10 cellular contexts compared by ENCODE assay signal in genomic region chr15:98754283-98755022, GRCh38.
DNase-seq lines count a peak whose midpoint lies in the region; ATAC-seq and TF ChIP-seq lines count a peak whose summit lies in the region.
"Had no signal": no experiment of that assay in that cellular context is flagged by ENCODE, and none has a peak within 500 bp of the region (broad histone marks: within the 10 kb centered on the region; RNA-seq: fewer than 3 reads in every experiment).

No MANE protein-coding gene starts in this region.

- H3K27ac ChIP-seq in left ventricle myocardium inferior (replicated peaks) = peak overlapping the region; percentile 14
- peak overlapping the region; percentile 16 for H3K27ac ChIP-seq in duodenal mucosa (ENCODE audit: low read depth, low read length)
- H3K27ac ChIP-seq: BLaER1 had no signal

- H3K36me3 ChIP-seq in left ventricle myocardium inferior (no peaks in the 10 kb centered on the region), duodenal mucosa (ENCODE audit: control insufficient read depth in 1 of 2, insufficient read depth in 2 of 2, low read length in 2 of 2) (no peaks in the 10 kb centered on the region), mucosa of stomach (ENCODE audit: control insufficient read depth, insufficient read depth, low read length) (no peaks in the 10 kb centered on the region)
- H3K36me3 ChIP-seq: BLaER1 had no signal

- H3K9ac ChIP-seq in duodenal mucosa (ENCODE audit: low read depth in 1 of 2, low read length in 2 of 2) (peak overlapping the region; percentile 29 to 40), mucosa of stomach (ENCODE audit: low read length) (peak overlapping the region; percentile 77)
- H3K9ac ChIP-seq: BLaER1 had no signal

- TF ChIP-seq CTCF in left ventricle myocardium inferior (IDR thresholded peaks at IDR 0.05; ENCODE audit: borderline replicate concordance) = no peak

- H3K4me1 ChIP-seq in left ventricle myocardium inferior = peaks cover 43% of the 10 kb centered on the region
- peaks cover 0 to 3% of the 10 kb centered on the region in 2 donors for H3K4me1 ChIP-seq in duodenal mucosa (ENCODE audit: control insufficient read depth in 1 of 2, insufficient read depth in 2 of 2, low read length in 2 of 2)
- peaks cover 2% of the 10 kb centered on the region for H3K4me1 ChIP-seq in mucosa of stomach (ENCODE audit: control insufficient read depth, insufficient read depth, low read length)

- ATAC-seq in HG03039 (IDR thresholded peaks at IDR 0.05; ENCODE audit: unreplicated experiment) (no peak), GM18520 (IDR thresholded peaks at IDR 0.05; ENCODE audit: unreplicated experiment) (no peak)

- peak overlapping the region; percentile 50 for H3K4me3 ChIP-seq in left ventricle myocardium inferior
- H3K4me3 ChIP-seq in duodenal mucosa (ENCODE audit: low read depth in 1 of 2, low read length in 2 of 2) = peak overlapping the region; percentile 41 to 56
- peak overlapping the region; percentile 56 for H3K4me3 ChIP-seq in mucosa of stomach (ENCODE audit: low read length)
- H3K4me3 ChIP-seq: BLaER1 had no signal

- DNase-seq in left ventricle myocardium inferior (no peak), cardiac septum (ENCODE audit: low spot score) (no peak), NCI-H748 treated with DMSO at 0.1 percent for 48 hours (lab: John Stamatoyannopoulos, UW) (no peak), NCI-H524 (lab: John Stamatoyannopoulos, UW) (no peak)
- DNase-seq: SW 1271 had no signal

- H3K27me3 ChIP-seq in left ventricle myocardium inferior (ENCODE audit: low read depth) (no peaks in the 10 kb centered on the region), duodenal mucosa (ENCODE audit: control insufficient read depth in 1 of 2, insufficient read depth in 2 of 2, low read length in 2 of 2) (no peaks in the 10 kb centered on the region), mucosa of stomach (ENCODE audit: control insufficient read depth, insufficient read depth, low read length) (no peaks in the 10 kb centered on the region)
- H3K27me3 ChIP-seq: BLaER1 had no signal

- intact Hi-C loops in left ventricle myocardium inferior (cut with micrococcal nuclease) = no loop called here
- intact Hi-C loops in cardiac septum (cut with DNase I) = no loop called here

- H3K9me3 ChIP-seq in left ventricle myocardium inferior (replicated peaks) = no peaks in the 10 kb centered on the region
- no peaks in the 10 kb centered on the region for H3K9me3 ChIP-seq in duodenal mucosa (ENCODE audit: control insufficient read depth in 1 of 2, low read length in 2 of 2)
- H3K9me3 ChIP-seq in mucosa of stomach (ENCODE audit: control insufficient read depth, low read length) = no peaks in the 10 kb centered on the region
- H3K9me3 ChIP-seq: BLaER1 had no signal
